ENCODE assay signal across 15 cellular contexts in genomic region chr12:53496752-53497032, GRCh38. TPM values are rescaled to one million over a fixed set of nuclear protein-coding genes. Genes with fewer than 3 reads are reported as not detected.
DNase-seq lines count a peak whose midpoint lies in the region; ATAC-seq, FAIRE-seq and TF ChIP-seq lines count a peak whose summit lies in the region.
"Had no signal": no experiment of that assay in that cellular context is flagged by ENCODE, and none has a peak within 500 bp of the region (broad histone marks: within the 10 kb centered on the region; RNA-seq: fewer than 3 reads in every experiment).

No MANE protein-coding gene starts in this region.

- H3K36me3 ChIP-seq in GM23248 (ENCODE audit: low read depth) (no peaks in the 10 kb centered on the region), astrocyte (ENCODE audit: insufficient read depth, low read length) (no peaks in the 10 kb centered on the region), spleen (no peaks in the 10 kb centered on the region)

- in situ Hi-C loops in GM23248 (cut with MboI), result no loop called here

- H3K9ac ChIP-seq in GM23248 (peak overlapping the region; percentile 11; the same call in 1 of the 2 replicates), astrocyte (ENCODE audit: low read length) (no peak overlapping the region)

- peaks cover 2% of the 10 kb centered on the region for H3K36me3 Mint-ChIP-seq in astrocyte (ENCODE audit: low read depth, unreplicated experiment)
- peaks cover 0 to 4% of the 10 kb centered on the region in 2 donors for H3K36me3 Mint-ChIP-seq in activated T-cell treated with anti-CD3 and anti-CD28 coated beads, Interleukin-2, amount 50 U/mL, for 72 hours (ENCODE audit: insufficient read depth in 2 of 2)
- H3K36me3 Mint-ChIP-seq: activated naive CD8-positive, alpha-beta T cell treated with anti-CD3 and anti-CD28 coated beads for 36 hours had no signal

- no peak overlapping the region for H3K27ac ChIP-seq in GM23248
- H3K27ac ChIP-seq in astrocyte (ENCODE audit: low read depth, low read length), result no peak overlapping the region
- peak overlapping the region; percentile 24 for H3K27ac ChIP-seq in layer of hippocampus (ENCODE audit: low read depth, low read length)
- H3K27ac ChIP-seq in spleen, result peak overlapping the region in 5 of 8 donors; percentile 35 to 98 (median 60)

- TF ChIP-seq CTCF in astrocyte (IDR thresholded peaks at IDR 0.05; ENCODE audit: insufficient read depth, low read depth, low read length), result no peak
- no peak for TF ChIP-seq CTCF in spleen (IDR thresholded peaks at IDR 0.05 in 8 of 11, conservative IDR thresholded peaks at IDR 0.05 in 3 of 11)
- TF ChIP-seq CTCF in GM10266 (IDR thresholded peaks at IDR 0.05; ENCODE audit: control insufficient read depth, insufficient read depth, low read depth, missing control alignments), result no peak

- H3K4me3 Mint-ChIP-seq in astrocyte (ENCODE audit: unreplicated experiment), result peak overlapping the region; percentile 74
- H3K4me3 Mint-ChIP-seq in activated T-cell treated with anti-CD3 and anti-CD28 coated beads, Interleukin-2, amount 50 U/mL, for 72 hours, result no peak overlapping the region
- H3K4me3 Mint-ChIP-seq: activated naive CD8-positive, alpha-beta T cell treated with anti-CD3 and anti-CD28 coated beads for 36 hours; stimulated activated naive CD8-positive, alpha-beta T cell treated with anti-CD3 and anti-CD28 coated beads, Interleukin-15, Interleukin-2, amounts not matched to agents 100 ng/mL and 50 ng/mL, for 24 hours had no signal

- intact Hi-C loops in spleen (cut with DNase I; ENCODE audit: low total_unique reads), result no loop called here

- H3F3A ChIP-seq in GM23248 (ENCODE audit: insufficient read depth), result peaks cover 20% of the 10 kb centered on the region

- peaks cover 32% of the 10 kb centered on the region for H3K4me1 ChIP-seq in GM23248 (ENCODE audit: insufficient read depth)
- H3K4me1 ChIP-seq in astrocyte (ENCODE audit: insufficient read depth, low read length), result peaks cover 32% of the 10 kb centered on the region
- H3K4me1 ChIP-seq in spleen, result peaks cover 13 to 90% (median 59%) of the 10 kb centered on the region in 6 donors

- H3K27ac Mint-ChIP-seq in astrocyte (ENCODE audit: unreplicated experiment), result peak overlapping the region; percentile 9
- H3K27ac Mint-ChIP-seq in activated T-cell treated with anti-CD3 and anti-CD28 coated beads, Interleukin-2, amount 50 U/mL, for 72 hours, result no peak overlapping the region
- H3K27ac Mint-ChIP-seq: activated naive CD8-positive, alpha-beta T cell treated with anti-CD3 and anti-CD28 coated beads for 36 hours had no signal

- H3K9me3 ChIP-seq in GM23248 (ENCODE audit: low read depth) (no peaks in the 10 kb centered on the region), astrocyte (ENCODE audit: insufficient read depth, low read depth, low read length) (no peaks in the 10 kb centered on the region), spleen (no peaks in the 10 kb centered on the region)

- H3K27me3 ChIP-seq in GM23248 (replicated peaks; ENCODE audit: insufficient read depth) (no peaks in the 10 kb centered on the region), astrocyte (ENCODE audit: insufficient read depth, low read length) (no peaks in the 10 kb centered on the region), layer of hippocampus (ENCODE audit: control insufficient read depth, insufficient read depth, low read length) (no peaks in the 10 kb centered on the region), spleen (replicated peaks in 1 of 7) (no peaks in the 10 kb centered on the region)

- peak overlapping the region; percentile 38 for H3K4me3 ChIP-seq in GM23248
- H3K4me3 ChIP-seq in astrocyte (ENCODE audit: insufficient read depth, low read depth, low read length), result no peak overlapping the region
- H3K4me3 ChIP-seq in spleen, result peak overlapping the region in 2 of 8 donors; percentile 24 to 34

- H2AFZ ChIP-seq in GM23248 (no peak overlapping the region), astrocyte (ENCODE audit: low read depth, low read length) (no peak overlapping the region)

- ATAC-seq in activated T-cell treated with anti-CD3 and anti-CD28 coated beads, Interleukin-2, amount 50 U/mL, for 72 hours (replicated peaks in 1 of 2), result no peak
- ATAC-seq in HG02840 (IDR thresholded peaks at IDR 0.05; ENCODE audit: low FRiP score, unreplicated experiment), result no peak

- no peak for FAIRE-seq in astrocyte (lab: Jason Lieb, UNC)

- H4K20me1 ChIP-seq in GM23248 (ENCODE audit: insufficient read depth), result no peaks in the 10 kb centered on the region
- peaks cover 16% of the 10 kb centered on the region for H4K20me1 ChIP-seq in astrocyte (ENCODE audit: insufficient read depth, low read length)

- 90 to 100% methylated on average over 1 of the region's 1 CpG for WGBS in GM23248 (ENCODE audit: low coverage in 1 of 2, low lambda C conversion rate in 2 of 2, missing lambda C conversion rate in 2 of 2), 2 experiments
- 75 to 100% (median 80%) methylated on average over 1 of the region's 1 CpG for WGBS in spleen, 5 donors

- DNase-seq in GM23248 (no peak), astrocyte (ENCODE audit: low read depth) (no peak), spleen (no peak), GM10266 (ENCODE audit: extremely low spot score) (no peak), SHP77 treated with DMSO at 0.1 percent for 48 hours (lab: John Stamatoyannopoulos, UW) (no peak)
- DNase-seq in activated T-cell treated with anti-CD3 and anti-CD28 coated beads, Interleukin-2, amount 50 U/mL, for 72 hours, result no peak
- DNase-seq: activated naive CD8-positive, alpha-beta T cell treated with anti-CD3 and anti-CD28 coated beads for 36 hours; cortex of kidney; NCI-H1694 had no signal

- H3K9me3 Mint-ChIP-seq in astrocyte (ENCODE audit: unreplicated experiment), result no peaks in the 10 kb centered on the region
- no peaks in the 10 kb centered on the region for H3K9me3 Mint-ChIP-seq in activated T-cell treated with anti-CD3 and anti-CD28 coated beads, Interleukin-2, amount 50 U/mL, for 72 hours
- H3K9me3 Mint-ChIP-seq: activated naive CD8-positive, alpha-beta T cell treated with anti-CD3 and anti-CD28 coated beads for 36 hours; IgD-negative memory B cell; stimulated activated naive CD8-positive, alpha-beta T cell treated with anti-CD3 and anti-CD28 coated beads, Interleukin-15, Interleukin-2, amounts not matched to agents 100 ng/mL and 50 ng/mL, for 24 hours had no signal

- H3K79me2 ChIP-seq in GM23248 (ENCODE audit: insufficient read depth) (peaks cover 56% of the 10 kb centered on the region), astrocyte (ENCODE audit: insufficient read depth, low read length) (peaks cover 43% of the 10 kb centered on the region)

- peaks cover 25% of the 10 kb centered on the region for H3K4me1 Mint-ChIP-seq in astrocyte (ENCODE audit: low read depth, unreplicated experiment)
- peaks cover 53% of the 10 kb centered on the region for H3K4me1 Mint-ChIP-seq in activated T-cell treated with anti-CD3 and anti-CD28 coated beads, Interleukin-2, amount 50 U/mL, for 72 hours (ENCODE audit: low read depth)

- no peak for TF ChIP-seq POLR2A in spleen (IDR thresholded peaks at IDR 0.05)

- H3K9me2 ChIP-seq in GM23248 (ENCODE audit: insufficient read depth), result no peaks in the 10 kb centered on the region

- H3K4me2 ChIP-seq in GM23248 (ENCODE audit: unreplicated experiment), result peak overlapping the region; percentile 39
- no peak overlapping the region for H3K4me2 ChIP-seq in astrocyte (ENCODE audit: low read length)

- no peaks in the 10 kb centered on the region for H3K27me3 Mint-ChIP-seq in astrocyte (ENCODE audit: low read depth, unreplicated experiment)
- H3K27me3 Mint-ChIP-seq in activated T-cell treated with anti-CD3 and anti-CD28 coated beads, Interleukin-2, amount 50 U/mL, for 72 hours (ENCODE audit: low read depth), result no peaks in the 10 kb centered on the region
- H3K27me3 Mint-ChIP-seq: activated naive CD8-positive, alpha-beta T cell treated with anti-CD3 and anti-CD28 coated beads for 36 hours; IgD-negative memory B cell; stimulated activated naive CD8-positive, alpha-beta T cell treated with anti-CD3 and anti-CD28 coated beads, Interleukin-15, Interleukin-2, amounts not matched to agents 100 ng/mL and 50 ng/mL, for 24 hours had no signal

RNA-seq across cellular contexts. Expression of gene MAP3K12, which starts 2.6 kb away (rescaled TPM):
- 36.5 and 37.4 TPM in 2 replicates for total RNA-seq in GM23248 (2014; rRNA removed; shearing (Covaris generic))
- polyA plus RNA-seq in GM23248 (2016; fragmentation: Nextera tagmentation; extraction: Ambion mirVana), result 8.7 and 10.4 TPM in 2 replicates
- 11.1 and 13.1 TPM in 2 replicates for total RNA-seq in astrocyte
- total RNA-seq in spleen, result 10 to 100 TPM; 13.6 to 27.4 (median 20.8) TPM
- polyA plus RNA-seq in spleen, result 10 to 100 TPM in 2 of 3 donors, 1 to 10 TPM in 1; 8.0 to 13.7 (median 10.9) TPM
- 10 to 100 TPM; 18.8 to 23.7 TPM for total RNA-seq in activated T-cell treated with anti-CD3 and anti-CD28 coated beads, Interleukin-2, amount 50 U/mL, for 72 hours

RNA-seq across cellular contexts. Expression of gene TARBP2, which starts 4.4 kb away (rescaled TPM):
- total RNA-seq in GM23248 (2014; rRNA removed; shearing (Covaris generic)), result 40.1 and 54.1 TPM in 2 replicates
- polyA plus RNA-seq in GM23248 (2016; fragmentation: Nextera tagmentation; extraction: Ambion mirVana) (32.1 and 36.0 TPM in 2 replicates), spleen (10 to 100 TPM; 29.0 to 57.1 (median 42.7) TPM)
- total RNA-seq in astrocyte (40.4 and 51.1 TPM in 2 replicates), spleen (10 to 100 TPM; 25.9 to 43.7 (median 31.8) TPM)
- total RNA-seq in activated T-cell treated with anti-CD3 and anti-CD28 coated beads, Interleukin-2, amount 50 U/mL, for 72 hours, result 10 to 100 TPM; 37.7 to 40.7 TPM

RNA-seq across cellular contexts. Expression of gene NPFF, which starts 10.6 kb away (rescaled TPM):
- total RNA-seq in GM23248 (2014; rRNA removed; shearing (Covaris generic)), result not detected in 2 replicates
- not detected in 2 replicates for polyA plus RNA-seq in GM23248 (2016; fragmentation: Nextera tagmentation; extraction: Ambion mirVana)
- total RNA-seq in astrocyte, result 0.82 TPM in 1 of 2 replicates, not detected in the other
- not detected for total RNA-seq in spleen
- polyA plus RNA-seq in spleen, result 1 to 10 TPM in 2 of 3 donors, under 1 TPM in 1; 0.49 to 2.0 (median 1.3) TPM
- 1 to 10 TPM in 1 of 2 donors, not detected in 1; 1.3 TPM for total RNA-seq in activated T-cell treated with anti-CD3 and anti-CD28 coated beads, Interleukin-2, amount 50 U/mL, for 72 hours
- total RNA-seq: activated naive CD8-positive, alpha-beta T cell treated with anti-CD3 and anti-CD28 coated beads for 36 hours; lower leg skin; pulmonary artery endothelial cell had no signal
- polyA plus RNA-seq: IgD-negative memory B cell had no signal

RNA-seq across cellular contexts. Expression of gene PCBP2, which starts 44.8 kb away (rescaled TPM):
- total RNA-seq in GM23248 (2014; rRNA removed; shearing (Covaris generic)), result 143 TPM in 2 replicates
- polyA plus RNA-seq in GM23248 (2016; fragmentation: Nextera tagmentation; extraction: Ambion mirVana) (94.3 and 100 TPM in 2 replicates), spleen (100 to 1,000 TPM; 449 to 459 (median 459) TPM)
- total RNA-seq in astrocyte (708 and 733 TPM in 2 replicates), spleen (100 to 1,000 TPM; 547 to 779 (median 652) TPM)
- total RNA-seq in activated T-cell treated with anti-CD3 and anti-CD28 coated beads, Interleukin-2, amount 50 U/mL, for 72 hours, result 1,000 to 10,000 TPM; 1,155 to 1,265 TPM

RNA-seq across cellular contexts. Expression of gene PRR13, which starts 55.2 kb away (rescaled TPM):
- total RNA-seq in GM23248 (2014; rRNA removed; shearing (Covaris generic)), result 35.3 and 42.4 TPM in 2 replicates
- 217 and 221 TPM in 2 replicates for polyA plus RNA-seq in GM23248 (2016; fragmentation: Nextera tagmentation; extraction: Ambion mirVana)
- 159 and 190 TPM in 2 replicates for total RNA-seq in astrocyte
- 100 to 1,000 TPM; 127 to 230 (median 197) TPM for total RNA-seq in spleen
- 100 to 1,000 TPM; 217 to 262 (median 223) TPM for polyA plus RNA-seq in spleen
- 100 to 1,000 TPM; 109 to 145 TPM for total RNA-seq in activated T-cell treated with anti-CD3 and anti-CD28 coated beads, Interleukin-2, amount 50 U/mL, for 72 hours

Comparison
In these comparisons a context has a peak if more than half of its experiments do, and no peak if none do; other contexts are left out.
1. H3K27ac ChIP-seq: peak in layer of hippocampus (single experiment) and spleen (5 of 8); none in GM23248 (single experiment) and astrocyte (single experiment).